Comparison of ENCODE assay signal across 22 cellular contexts in the genomic region with DNA sequence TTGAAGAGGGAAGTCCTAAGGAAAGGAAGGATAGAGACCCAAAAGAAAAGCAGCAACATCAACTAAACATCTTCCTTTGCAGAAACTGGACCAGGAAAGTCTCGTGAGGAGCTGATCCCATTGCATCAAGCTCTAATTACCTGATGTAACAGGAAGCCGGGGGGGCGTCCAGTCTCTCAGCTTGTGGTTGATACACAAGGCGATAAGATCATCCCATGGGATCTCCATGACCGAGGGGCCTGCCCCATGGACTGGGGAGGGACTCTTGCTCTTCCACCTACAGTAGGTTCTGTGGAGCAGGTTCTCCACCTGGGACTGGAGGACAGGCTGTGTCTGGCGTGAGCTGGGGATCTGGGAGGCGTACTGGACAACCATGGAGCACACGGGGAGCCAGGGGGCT. TPM values are rescaled to one million over a fixed set of nuclear protein-coding genes. Genes with fewer than 3 reads are reported as not detected.
DNase-seq lines count a peak whose midpoint lies in the region; ATAC-seq and TF ChIP-seq lines count a peak whose summit lies in the region.
"Had no signal": no experiment of that assay in that cellular context is flagged by ENCODE, and none has a peak within 500 bp of the region (broad histone marks: within the 10 kb centered on the region; RNA-seq: fewer than 3 reads in every experiment).

No MANE protein-coding gene starts in this region.

- no peaks in the 10 kb centered on the region for H3K27me3 Mint-ChIP-seq in activated naive CD8-positive, alpha-beta T cell treated with anti-CD3 and anti-CD28 coated beads for 36 hours
- no peaks in the 10 kb centered on the region for H3K27me3 Mint-ChIP-seq in activated naive CD8-positive, alpha-beta T cell treated with anti-CD3 and anti-CD28 coated beads, Interleukin-2, amount 50 U/mL, for 24 hours

- no peak for TF ChIP-seq CTCF in dorsolateral prefrontal cortex (IDR thresholded peaks at IDR 0.05 in 54 of 56, conservative IDR thresholded peaks at IDR 0.05 in 2 of 56; ENCODE audit: low read depth in 1 of 56, partially characterized antibody in 56 of 56)

- DNase-seq in activated naive CD8-positive, alpha-beta T cell treated with anti-CD3 and anti-CD28 coated beads for 36 hours: no peak
- no peak for DNase-seq in activated naive CD8-positive, alpha-beta T cell treated with anti-CD3 and anti-CD28 coated beads, Interleukin-2, amount 50 U/mL, for 24 hours
- DNase-seq in SK-N-MC (ENCODE audit: low read depth, low spot score) (no peak), dorsolateral prefrontal cortex (no peak), Right ventricle myocardium superior (no peak), cardiac septum (ENCODE audit: low spot score) (no peak)
- DNase-seq: activated CD8-positive, alpha-beta memory T cell treated with anti-CD3 and anti-CD28 coated beads for 24 hours; Caco-2; cerebellar nuclear complex; effector CD8-positive, alpha-beta T cell; esophagus squamous epithelium; left cardiac atrium; mesendoderm; NCI-H1436 treated with DMSO at 0.1 percent for 48 hours; NCI-H526; stimulated activated CD4-positive, alpha-beta T cell treated with anti-CD3 and anti-CD28 coated beads, Interleukin-4, amount 100 ng/mL, for 24 hours; SW 1271 had no signal

- H3K4me3 ChIP-seq in SK-N-MC: no peak overlapping the region
- H3K4me3 ChIP-seq in dorsolateral prefrontal cortex: no peak overlapping the region
- H3K4me3 ChIP-seq: esophagus squamous epithelium, neural progenitor cell, suprapubic skin had no signal

- no peak overlapping the region for H3K4me3 Mint-ChIP-seq in activated naive CD8-positive, alpha-beta T cell treated with anti-CD3 and anti-CD28 coated beads for 36 hours
- no peak overlapping the region for H3K4me3 Mint-ChIP-seq in activated naive CD8-positive, alpha-beta T cell treated with anti-CD3 and anti-CD28 coated beads, Interleukin-2, amount 50 U/mL, for 24 hours
- H3K4me3 Mint-ChIP-seq: neural progenitor cell had no signal

- H3K9me3 ChIP-seq in SK-N-MC (ENCODE audit: low read depth, low read length): no peaks in the 10 kb centered on the region
- H3K9me3 ChIP-seq: Caco-2, esophagus squamous epithelium, suprapubic skin had no signal

- peak overlapping the region; percentile 36; the same call in 1 of the 2 replicates for H3K27ac ChIP-seq in SK-N-MC
- peak overlapping the region in 30 of 59 donors; percentile 18 to 89 (median 78) for H3K27ac ChIP-seq in dorsolateral prefrontal cortex
- H3K27ac ChIP-seq in temporal lobe (ENCODE audit: low read depth, low read length): peak overlapping the region; percentile 77
- H3K27ac ChIP-seq: esophagus squamous epithelium, neural progenitor cell, suprapubic skin had no signal

- no peaks in the 10 kb centered on the region for H3K27me3 ChIP-seq in dorsolateral prefrontal cortex
- H3K27me3 ChIP-seq: esophagus squamous epithelium, neural progenitor cell, suprapubic skin had no signal

- H3K9ac ChIP-seq in SK-N-MC (ENCODE audit: insufficient read length): no peak overlapping the region
- H3K9ac ChIP-seq: neural progenitor cell had no signal

- no peaks in the 10 kb centered on the region for H3K9me3 Mint-ChIP-seq in activated naive CD8-positive, alpha-beta T cell treated with anti-CD3 and anti-CD28 coated beads for 36 hours
- no peaks in the 10 kb centered on the region for H3K9me3 Mint-ChIP-seq in activated naive CD8-positive, alpha-beta T cell treated with anti-CD3 and anti-CD28 coated beads, Interleukin-2, amount 50 U/mL, for 24 hours
- H3K9me3 Mint-ChIP-seq: activated T-helper 2 cell treated with anti-CD3 and anti-CD28 coated beads, Interferon-gamma antibody, Interleukin-2, Interleukin-4, amounts not matched to agents 10 μg/mL and 5 μg/mL and 100 μg/mL, durations not matched to agents 14 hours and 24 hours and 36 hours; neural progenitor cell had no signal

- ATAC-seq in activated naive CD8-positive, alpha-beta T cell treated with anti-CD3 and anti-CD28 coated beads, Interleukin-2, amount 50 U/mL, for 24 hours: no peak
- ATAC-seq in Right ventricle myocardium superior (ENCODE audit: poor library complexity) (no peak), HG03354 (IDR thresholded peaks at IDR 0.05; ENCODE audit: poor library complexity, severe bottlenecking, unreplicated experiment) (no peak)
- ATAC-seq: left cardiac atrium had no signal

- peaks cover 30% of the 10 kb centered on the region for H3K36me3 Mint-ChIP-seq in activated naive CD8-positive, alpha-beta T cell treated with anti-CD3 and anti-CD28 coated beads for 36 hours
- H3K36me3 Mint-ChIP-seq in activated naive CD8-positive, alpha-beta T cell treated with anti-CD3 and anti-CD28 coated beads, Interleukin-2, amount 50 U/mL, for 24 hours (ENCODE audit: low read depth): peaks cover 63% of the 10 kb centered on the region

- peaks cover 93% of the 10 kb centered on the region for H3K36me3 ChIP-seq in SK-N-MC (ENCODE audit: insufficient read depth, low read length)

- intact Hi-C loops in dorsolateral prefrontal cortex (cut with DNase I) (no loop called here), Right ventricle myocardium superior (cut with DNase I) (no loop called here), cardiac septum (cut with DNase I) (no loop called here)

- H3K4me1 Mint-ChIP-seq in activated naive CD8-positive, alpha-beta T cell treated with anti-CD3 and anti-CD28 coated beads for 36 hours: peaks cover 2% of the 10 kb centered on the region
- no peaks in the 10 kb centered on the region for H3K4me1 Mint-ChIP-seq in activated naive CD8-positive, alpha-beta T cell treated with anti-CD3 and anti-CD28 coated beads, Interleukin-2, amount 50 U/mL, for 24 hours
- H3K4me1 Mint-ChIP-seq: neural progenitor cell had no signal

- peak overlapping the region; percentile 60 for H3K27ac Mint-ChIP-seq in activated naive CD8-positive, alpha-beta T cell treated with anti-CD3 and anti-CD28 coated beads for 36 hours
- H3K27ac Mint-ChIP-seq in activated naive CD8-positive, alpha-beta T cell treated with anti-CD3 and anti-CD28 coated beads, Interleukin-2, amount 50 U/mL, for 24 hours: no peak overlapping the region
- H3K27ac Mint-ChIP-seq: activated T-helper 2 cell treated with anti-CD3 and anti-CD28 coated beads, Interferon-gamma antibody, Interleukin-2, Interleukin-4, amounts not matched to agents 10 μg/mL and 5 μg/mL and 100 μg/mL, durations not matched to agents 14 hours and 24 hours and 36 hours; neural progenitor cell had no signal

RNA-seq across cellular contexts. Expression of a gene that starts 14.8 kb away (rescaled TPM):
- total RNA-seq in activated naive CD8-positive, alpha-beta T cell treated with anti-CD3 and anti-CD28 coated beads for 36 hours: 10 to 100 TPM; 15.8 to 16.7 TPM
- total RNA-seq in dorsolateral prefrontal cortex (100 to 1,000 TPM in 93 of 120 experiments, 10 to 100 TPM in 27; 61.5 to 278 (median 121) TPM), temporal lobe (41.1 TPM), Right ventricle myocardium superior (57.9 TPM), cardiac septum (34.9 TPM)

RNA-seq across cellular contexts. Expression of a gene that starts 42.1 kb away (rescaled TPM):
- total RNA-seq in activated naive CD8-positive, alpha-beta T cell treated with anti-CD3 and anti-CD28 coated beads for 36 hours: 100 to 1,000 TPM; 112 to 117 TPM
- total RNA-seq in dorsolateral prefrontal cortex (100 to 1,000 TPM in 83 of 120 experiments, 10 to 100 TPM in 37; 83.5 to 136 (median 104) TPM), temporal lobe (61.0 TPM), Right ventricle myocardium superior (57.0 TPM), cardiac septum (69.9 TPM)

RNA-seq across cellular contexts. Expression of a gene that starts 42.8 kb away (rescaled TPM):
- total RNA-seq in activated naive CD8-positive, alpha-beta T cell treated with anti-CD3 and anti-CD28 coated beads for 36 hours: 10 to 100 TPM; 12.1 to 14.3 TPM
- 10 to 100 TPM in 107 of 120 experiments, 1 to 10 TPM in 13; 4.9 to 22.3 (median 13.5) TPM for total RNA-seq in dorsolateral prefrontal cortex
- 11.3 TPM for total RNA-seq in temporal lobe
- 19.2 TPM for total RNA-seq in Right ventricle myocardium superior
- total RNA-seq in cardiac septum: 14.1 TPM

RNA-seq across cellular contexts. Expression of a gene that starts 59.1 kb away (rescaled TPM):
- total RNA-seq in activated naive CD8-positive, alpha-beta T cell treated with anti-CD3 and anti-CD28 coated beads for 36 hours: 1 to 10 TPM; 6.3 to 6.9 TPM
- total RNA-seq in dorsolateral prefrontal cortex (10 to 100 TPM in 116 of 120 experiments, 1 to 10 TPM in 4; 4.3 to 38.8 (median 21.8) TPM), temporal lobe (6.1 TPM), Right ventricle myocardium superior (6.3 TPM), cardiac septum (7.3 TPM)
